14 cellular contexts compared by ENCODE assay signal in genomic region chr16:10618710-10619209, GRCh38. TPM values are rescaled to one million over a fixed set of nuclear protein-coding genes. Genes with fewer than 3 reads are reported as not detected.
A peak's percentile ranks its signal among the peaks of the same experiment; 100 is the strongest.
DNase-seq lines count a peak whose midpoint lies in the region; ATAC-seq and TF ChIP-seq lines count a peak whose summit lies in the region.
"Had no signal": no experiment of that assay in that cellular context is flagged by ENCODE, and none has a peak within 500 bp of the region (broad histone marks: within the 10 kb centered on the region; RNA-seq: fewer than 3 reads in every experiment).

No MANE protein-coding gene starts in this region.

- H3K4me3 ChIP-seq in OCI-LY3 (ENCODE audit: low read length): peak overlapping the region; percentile 61
- H3K4me3 ChIP-seq in left lung: peak overlapping the region; percentile 7 to 29
- H3K4me3 ChIP-seq in transverse colon: peak overlapping the region in 1 of 4 donors; percentile 20
- H3K4me3 ChIP-seq: lung had no signal

- H3K4me2 ChIP-seq in OCI-LY3 (ENCODE audit: low read length): peak overlapping the region; percentile 59; the same call in 1 of the 2 replicates
- H3K4me2 ChIP-seq: KMS-11 had no signal

- intact Hi-C loops in left lung (cut with DNase I) (no loop called here), transverse colon (cut with DNase I; ENCODE audit: low total_unique reads) (no loop called here)

- no peak overlapping the region for H3K27ac ChIP-seq in OCI-LY3 (ENCODE audit: low read length)
- peak overlapping the region; percentile 85 for H3K27ac ChIP-seq in epithelial cell of prostate
- H3K27ac ChIP-seq in left lung: peak overlapping the region in 1 of 2 donors; percentile 73
- H3K27ac ChIP-seq in transverse colon: peak overlapping the region; percentile 28 to 63 (median 42)
- H3K27ac ChIP-seq: KMS-11 had no signal

- H3K9ac ChIP-seq in OCI-LY3 (ENCODE audit: low read length): no peak overlapping the region
- H3K9ac ChIP-seq: KMS-11 had no signal

- no peaks in the 10 kb centered on the region for H4K20me1 ChIP-seq in OCI-LY3 (ENCODE audit: insufficient read depth, low read length)

- in situ Hi-C loops in transverse colon (cut with MboI; ENCODE audit: low pct_ligation_motif_present in 1 of 4, low pct_unique_long_range_greater_than_20kb in 1 of 4, low sequenced_read_pairs in 3 of 4): no loop called here

- peaks cover 8% of the 10 kb centered on the region for H3K4me1 ChIP-seq in OCI-LY3 (ENCODE audit: low read length)
- H3K4me1 ChIP-seq in left lung: peaks cover 17 to 41% of the 10 kb centered on the region in 2 donors
- peaks cover 10 to 35% (median 21%) of the 10 kb centered on the region in 4 donors for H3K4me1 ChIP-seq in transverse colon

- TF ChIP-seq EP300 in transverse colon (IDR thresholded peaks at IDR 0.05; ENCODE audit: low read depth): no peak

- ATAC-seq in left lung: no peak

- no peak for TF ChIP-seq CTCF in OCI-LY3 (IDR thresholded peaks at IDR 0.05; ENCODE audit: low read depth, low read length)
- TF ChIP-seq CTCF in left lung (IDR thresholded peaks at IDR 0.05): no peak
- TF ChIP-seq CTCF in transverse colon (IDR thresholded peaks at IDR 0.05): no peak

- no peaks in the 10 kb centered on the region for H3K79me2 ChIP-seq in OCI-LY3 (ENCODE audit: low read length)

- no peak overlapping the region for H2AFZ ChIP-seq in OCI-LY3 (ENCODE audit: low read depth, low read length)

- H3K36me3 ChIP-seq in OCI-LY3 (replicated peaks; ENCODE audit: low read depth, low read length) (no peaks in the 10 kb centered on the region), left lung (no peaks in the 10 kb centered on the region), transverse colon (no peaks in the 10 kb centered on the region)

- H3K9me3 ChIP-seq in OCI-LY3 (ENCODE audit: insufficient read depth, low read length): no peaks in the 10 kb centered on the region
- H3K9me3 ChIP-seq in left lung: no peaks in the 10 kb centered on the region
- H3K9me3 ChIP-seq in transverse colon: no peaks in the 10 kb centered on the region

- WGBS in transverse colon (ENCODE audit: low coverage in 1 of 2), 2 donors: 65% methylated on average over 13 of the region's 13 CpGs; no CpG with 5 or more reads in 1 of the 2 donors

- peaks cover 7% of the 10 kb centered on the region; the same call in 1 of the 2 replicates for H3K27me3 ChIP-seq in OCI-LY3 (ENCODE audit: low read depth, low read length)
- peaks cover 0 to 7% of the 10 kb centered on the region in 2 donors for H3K27me3 ChIP-seq in left lung
- no peaks in the 10 kb centered on the region for H3K27me3 ChIP-seq in transverse colon

- DNase-seq in epithelial cell of prostate (ENCODE audit: low read depth, low spot score) (no peak), left lung (no peak), transverse colon (no peak), SIG-M5 (lab: John Stamatoyannopoulos, UW) (no peak), NCI-H2029 treated with DMSO at 0.1 percent for 48 hours (lab: John Stamatoyannopoulos, UW) (no peak), iPS-NIHi7 (ENCODE audit: extremely low spot score) (no peak)
- DNase-seq: activated CD4-positive, alpha-beta T cell treated with anti-CD3 and anti-CD28 coated beads for 1 hour; DND-41; NCI-H1436 treated with DMSO at 0.1 percent for 48 hours; NCI-H524 had no signal

- TF ChIP-seq POLR2A in transverse colon (IDR thresholded peaks at IDR 0.05): no peak

RNA-seq across cellular contexts. Expression of gene EMP2, which starts 38.4 kb away (rescaled TPM):
- total RNA-seq in left lung: 100 to 1,000 TPM; 263 to 487 TPM
- 10 to 100 TPM; 22.1 to 51.0 (median 40.2) TPM for total RNA-seq in transverse colon
- total RNA-seq: activated naive CD4-positive, alpha-beta T cell treated with anti-CD3 and anti-CD28 coated beads, Interleukin-2, amount 50 U/mL, for 72 hours had no signal

Comparison
In these comparisons a context has a peak if more than half of its experiments do, and no peak if none do; other contexts are left out.
1. RNA of gene EMP2, which starts 38.4 kb away (total RNA-seq): 263 to 487 TPM in left lung; 22.1 to 51.0 TPM in transverse colon; every median in the first group is over 4 times any median in the second.